1 cellular context compared by ENCODE assay signal in the genomic region with DNA sequence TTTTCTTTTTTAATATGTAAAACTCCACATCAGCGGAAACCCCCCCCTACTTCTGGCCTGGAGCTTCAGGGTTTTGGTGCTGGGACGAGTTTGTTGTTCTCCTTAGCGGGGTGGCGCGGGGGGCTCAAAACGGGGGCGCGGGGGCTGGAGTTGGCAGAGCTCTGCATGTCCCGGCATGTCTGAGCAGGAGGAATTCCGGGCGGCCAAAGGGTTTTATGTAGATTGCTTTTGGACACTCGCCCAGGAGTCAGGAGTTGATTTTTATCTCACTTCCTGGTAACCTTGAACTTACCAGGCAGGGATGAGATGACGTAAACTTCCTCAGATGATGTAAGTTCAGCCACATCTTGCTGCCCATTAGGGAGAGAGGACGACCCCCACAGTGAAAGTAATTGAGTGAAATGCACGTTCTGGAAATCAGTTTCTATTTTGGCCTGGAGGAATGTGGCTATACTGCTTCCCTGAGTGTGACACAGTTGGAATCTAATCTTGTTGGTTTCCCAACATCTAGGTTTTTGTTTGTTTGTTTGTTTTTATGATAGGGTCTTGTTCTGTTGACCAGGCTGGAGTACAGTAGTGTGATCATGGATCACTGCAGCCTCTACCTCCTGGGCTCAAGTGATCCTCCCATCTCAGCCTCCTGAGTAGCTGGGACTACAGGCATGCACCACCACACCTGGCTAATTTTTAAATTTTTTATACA.
TF ChIP-seq lines count a peak whose summit lies in the region.

No MANE protein-coding gene starts in this region.

TF ChIP-seq in liver, 16 proteins besides CTCF, POLR2A, EP300 and RAD21 (continued from another document):
- TF ChIP-seq REST (IDR thresholded peaks at IDR 0.05) (no peak), HNF4G (IDR thresholded peaks at IDR 0.05) (no peak), EGR1 (IDR thresholded peaks at IDR 0.05; ENCODE audit: low read depth in 2 of 2) (peak in 1 of 2 donors; percentile 67), FOXA1 (IDR thresholded peaks at IDR 0.05) (no peak), ATF3 (IDR thresholded peaks at IDR 0.05) (peak; percentile 82), NR2F2 (IDR thresholded peaks at IDR 0.05) (peak; percentile 73), FOXA2 (IDR thresholded peaks at IDR 0.05) (no peak)
